ENCODE assay signal across 1 cellular context in genomic region chr17:35534694-35535093, GRCh38.
TF ChIP-seq lines count a peak whose summit lies in the region.

No MANE protein-coding gene starts in this region.

TF ChIP-seq in GM12878, 131 proteins besides CTCF, POLR2A, EP300 and RAD21:
- TF ChIP-seq TBL1XR1 (IDR thresholded peaks at IDR 0.05; ENCODE audit: low read depth, low read length) (no peak), MAX (IDR thresholded peaks at IDR 0.05; ENCODE audit: low read depth, low read length) (no peak), NFIC (IDR thresholded peaks at IDR 0.05; ENCODE audit: low read depth, low read length) (no peak), ZBED1 (IDR thresholded peaks at IDR 0.05; ENCODE audit: borderline replicate concordance) (no peak), ZSCAN29 (IDR thresholded peaks at IDR 0.05) (no peak), ETV6 (conservative IDR thresholded peaks at IDR 0.05 in 1 of 2, IDR thresholded peaks at IDR 0.05 in 1 of 2; ENCODE audit: borderline replicate concordance in 1 of 2, low read depth in 1 of 2) (no peak), RBBP5 (conservative IDR thresholded peaks at IDR 0.05) (no peak), RUNX3 (IDR thresholded peaks at IDR 0.05; ENCODE audit: low read length) (no peak), BCLAF1 (IDR thresholded peaks at IDR 0.05) (no peak), E4F1 (IDR thresholded peaks at IDR 0.05; ENCODE audit: borderline replicate concordance, partially characterized antibody) (no peak), BRCA1 (IDR thresholded peaks at IDR 0.05; ENCODE audit: low read depth, low read length) (no peak), YY1 (IDR thresholded peaks at IDR 0.05; ENCODE audit: low read depth, low read length) (no peak), RCOR1 (conservative IDR thresholded peaks at IDR 0.05; ENCODE audit: low read depth, low read length) (no peak), IKZF1 (conservative IDR thresholded peaks at IDR 0.05) (no peak), EZH2 (IDR thresholded peaks at IDR 0.05; ENCODE audit: borderline replicate concordance, control insufficient read depth, low read depth, low read length) (no peak), SREBF1 (IDR thresholded peaks at IDR 0.05; ENCODE audit: low read length) (no peak), TCF12 (IDR thresholded peaks at IDR 0.05; ENCODE audit: low read depth, low read length) (no peak)
